ENCODE assay signal across 8 cellular contexts in genomic region chr1:183685112-183685713, GRCh38.
DNase-seq lines count a peak whose midpoint lies in the region; ATAC-seq and TF ChIP-seq lines count a peak whose summit lies in the region.

No MANE protein-coding gene starts in this region.

- CTCF ChIA-PET in RWPE1 (lab: Yijun Ruan, JAX) = interaction anchor here (0.5 to 2.3 kb wide), 11 partner anchors 9 to 845 kb away, joined by 3 to 21 read pairs (median 3); partner anchors contain the start of gene APOBEC4

- H3K27ac Mint-ChIP-seq in stimulated activated naive CD8-positive, alpha-beta T cell treated with anti-CD3 and anti-CD28 coated beads, Interleukin-15, amount 100 ng/mL, for 72 hours = no peak overlapping the region

- H3K4me3 ChIP-seq in coronary artery = no peak overlapping the region

- ATAC-seq in stimulated activated naive CD8-positive, alpha-beta T cell treated with anti-CD3 and anti-CD28 coated beads, Interleukin-15, amount 100 ng/mL, for 72 hours = peak; percentile 55
- no peak for ATAC-seq in stimulated activated naive CD8-positive, alpha-beta T cell treated with anti-CD3 and anti-CD28 coated beads, Interleukin-15, Interleukin-2, amounts not matched to agents 100 U/mL and 50 U/mL, for 24 hours
- no peak for ATAC-seq in GM21367 (IDR thresholded peaks at IDR 0.05; ENCODE audit: unreplicated experiment)

- TF ChIP-seq CTCF in RWPE1 (conservative IDR thresholded peaks at IDR 0.05; ENCODE audit: low read depth) = peak; percentile 80
- peak; percentile 48 for TF ChIP-seq CTCF in coronary artery (IDR thresholded peaks at IDR 0.05)

- H3K4me3 Mint-ChIP-seq in stimulated activated naive CD8-positive, alpha-beta T cell treated with anti-CD3 and anti-CD28 coated beads, Interleukin-15, amount 100 ng/mL, for 72 hours = no peak overlapping the region

- H3K27ac ChIP-seq in RWPE1 (no peak overlapping the region), coronary artery (no peak overlapping the region)

- peaks cover 36% of the 10 kb centered on the region for H3K27me3 Mint-ChIP-seq in stimulated activated naive CD8-positive, alpha-beta T cell treated with anti-CD3 and anti-CD28 coated beads, Interleukin-15, amount 100 ng/mL, for 72 hours

- DNase-seq in stimulated activated naive CD8-positive, alpha-beta T cell treated with anti-CD3 and anti-CD28 coated beads, Interleukin-15, amount 100 ng/mL, for 72 hours = peak in 1 of 2 donors; percentile 25
- DNase-seq in stimulated activated naive CD8-positive, alpha-beta T cell treated with anti-CD3 and anti-CD28 coated beads, Interleukin-15, Interleukin-2, amounts not matched to agents 100 U/mL and 50 U/mL, for 24 hours = no peak
- peak; percentile 34 for DNase-seq in HuH-7 (ENCODE audit: low spot score)
- peak; percentile 79 for DNase-seq in RWPE1 (ENCODE audit: low spot score)
- DNase-seq in coronary artery (ENCODE audit: low spot score) = no peak
- DNase-seq in medulla oblongata (ENCODE audit: extremely low spot score) = peak; percentile 58
- no peak for DNase-seq in NCI-H1436 treated with DMSO at 0.1 percent for 48 hours (lab: John Stamatoyannopoulos, UW)

- no peaks in the 10 kb centered on the region for H3K9me3 Mint-ChIP-seq in stimulated activated naive CD8-positive, alpha-beta T cell treated with anti-CD3 and anti-CD28 coated beads, Interleukin-15, amount 100 ng/mL, for 72 hours

- peaks cover 9% of the 10 kb centered on the region for H3K4me1 Mint-ChIP-seq in stimulated activated naive CD8-positive, alpha-beta T cell treated with anti-CD3 and anti-CD28 coated beads, Interleukin-15, amount 100 ng/mL, for 72 hours

- POLR2A ChIA-PET in RWPE1 (lab: Yijun Ruan, JAX; ENCODE audit: low non-redundant PET) = no interaction called here

Comparison
In these comparisons a context has a peak if more than half of its experiments do, and no peak if none do; other contexts are left out.
1. DNase-seq: peak in HuH-7 (single experiment), RWPE1 (single experiment) and medulla oblongata (single experiment); none in stimulated activated naive CD8-positive, alpha-beta T cell treated with anti-CD3 and anti-CD28 coated beads, Interleukin-15, Interleukin-2, amounts not matched to agents 100 U/mL and 50 U/mL, for 24 hours (single experiment), coronary artery (single experiment) and NCI-H1436 treated with DMSO at 0.1 percent for 48 hours (single experiment).